In genomic region chr12:56257491-56258067, GRCh38 we compare ENCODE assay signal across 1 cellular context.
TF ChIP-seq lines count a peak whose summit lies in the region.

No MANE protein-coding gene starts in this region.

TF ChIP-seq in H1, 55 proteins besides CTCF, POLR2A, EP300 and RAD21:
- TF ChIP-seq RFX5 (IDR thresholded peaks at IDR 0.05; ENCODE audit: borderline replicate concordance, low read depth, low read length) (no peak), USF2 (IDR thresholded peaks at IDR 0.05; ENCODE audit: low read length) (0 out of 2 replicates have a peak, but pooled peaks have one; percentile 1), MAFK (IDR thresholded peaks at IDR 0.05; ENCODE audit: low read depth, low read length) (no peak), SIN3A (conservative IDR thresholded peaks at IDR 0.05 in 1 of 2, IDR thresholded peaks at IDR 0.05 in 1 of 2; ENCODE audit: low read depth in 1 of 2, low read length in 2 of 2) (peak; percentile 32 to 82; a peak in 2 of 4 replicates), YY1 (IDR thresholded peaks at IDR 0.05; ENCODE audit: low read depth, low read length) (0 out of 2 replicates have a peak, but pooled peaks have one; percentile 19), HDAC2 (IDR thresholded peaks at IDR 0.05; ENCODE audit: borderline replicate concordance in 1 of 2, low read depth in 2 of 2, low read length in 2 of 2) (peak in 1 of 2 experiments; percentile 40; a peak in 1 of 4 replicates)
